In the genomic region with DNA sequence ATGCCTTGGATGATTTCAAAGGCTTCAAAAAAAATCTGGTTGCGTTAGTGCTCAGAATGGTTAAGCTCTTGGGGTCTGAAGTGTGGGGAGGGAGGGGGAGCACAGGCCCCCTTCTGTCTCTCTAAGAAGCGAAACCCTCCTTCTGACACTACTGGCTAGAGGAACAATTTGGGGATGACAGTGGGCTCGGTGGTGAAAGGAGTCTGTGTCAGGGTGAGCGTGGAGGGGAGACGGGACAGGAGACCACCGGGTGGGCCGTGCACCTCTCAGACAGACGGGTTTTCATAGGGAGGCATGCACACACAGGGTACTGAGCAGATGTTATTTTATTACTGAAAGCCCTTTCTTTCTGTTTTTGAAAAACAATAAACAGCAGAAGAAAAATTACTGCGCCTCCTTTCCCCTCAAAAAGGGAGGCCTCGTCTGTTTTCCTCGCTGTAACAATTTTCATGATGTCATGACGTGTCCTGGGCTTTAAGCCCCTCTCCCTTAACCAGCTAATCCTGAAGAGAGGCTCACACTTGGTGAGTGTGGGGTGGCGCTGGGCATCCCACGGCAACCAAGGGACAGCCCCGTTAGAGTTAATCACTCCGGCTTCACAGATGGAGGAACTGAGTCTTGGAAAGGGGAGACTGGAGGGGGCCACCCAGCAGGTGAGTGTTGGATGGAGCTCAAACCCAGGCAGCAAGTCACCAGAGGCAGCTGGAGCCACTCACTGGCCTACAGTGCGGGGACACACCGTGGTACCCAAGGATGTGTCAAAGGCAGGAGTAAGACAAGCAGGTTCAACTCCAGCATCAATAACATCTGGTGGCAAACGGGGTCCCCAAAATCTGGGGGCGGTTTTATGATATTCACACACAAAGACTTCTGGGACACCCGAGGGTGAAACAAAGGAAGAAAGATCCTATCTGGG, we compare ENCODE assay signal across 8 cellular contexts.
DNase-seq lines count a peak whose midpoint lies in the region; ATAC-seq and TF ChIP-seq lines count a peak whose summit lies in the region.

No MANE protein-coding gene starts in this region.

- peaks cover 15% of the 10 kb centered on the region for H3K4me1 Mint-ChIP-seq in memory B cell

- TF ChIP-seq CTCF in GM12864 (IDR thresholded peaks at IDR 0.05; ENCODE audit: low read depth, low read length, missing control alignments) (no peak), WI38 (IDR thresholded peaks at IDR 0.05; ENCODE audit: low read depth, low read length) (no peak)

- H3K4me3 ChIP-seq in GM12864 (ENCODE audit: low read depth, low read length) (peak overlapping the region; percentile 28), WI38 (ENCODE audit: low read depth, low read length) (peak overlapping the region; percentile 41)

- H3K9me3 Mint-ChIP-seq in memory B cell = no peaks in the 10 kb centered on the region

- DNase-seq in GM12864 (ENCODE audit: low read depth) (no peak), memory B cell (ENCODE audit: low spot score in 2 of 2) (no peak), COLO829 (ENCODE audit: low spot score) (no peak), NOMO-1 treated with DMSO at 0.1 percent for 48 hours (lab: John Stamatoyannopoulos, UW; ENCODE audit: unreplicated experiment) (no peak), SKM-1 treated with dmso at 0.1 percent for 144 hours (lab: John Stamatoyannopoulos, UW; ENCODE audit: unreplicated experiment) (no peak)

- H3K27ac Mint-ChIP-seq in memory B cell = no peak overlapping the region

- H3K27me3 Mint-ChIP-seq in memory B cell = peaks cover 15% of the 10 kb centered on the region

- peak; percentile 20 for ATAC-seq in GM21737 (IDR thresholded peaks at IDR 0.05; ENCODE audit: unreplicated experiment)
- ATAC-seq in memory B cell (ENCODE audit: low read depth) = no peak
- ATAC-seq in HG02571 (IDR thresholded peaks at IDR 0.05; ENCODE audit: unreplicated experiment) = no peak

- peak overlapping the region; percentile 62 for H3K4me3 Mint-ChIP-seq in memory B cell

- peaks cover 17% of the 10 kb centered on the region for H3K36me3 Mint-ChIP-seq in memory B cell
